1 cellular context compared by ENCODE assay signal in genomic region chr4:76199664-76200211, GRCh38.
TF ChIP-seq lines count a peak whose summit lies in the region.

No MANE protein-coding gene starts in this region.

TF ChIP-seq in H1, 55 proteins besides CTCF, POLR2A, EP300 and RAD21:
- no peak for TF ChIP-seq SRF (IDR thresholded peaks at IDR 0.05; ENCODE audit: low read depth, low read length)
- no peak for TF ChIP-seq TAF1 (IDR thresholded peaks at IDR 0.05; ENCODE audit: low read depth, low read length)
- no peak for TF ChIP-seq E2F6 (IDR thresholded peaks at IDR 0.05)
- TF ChIP-seq ATF2 (IDR thresholded peaks at IDR 0.05; ENCODE audit: low read length): no peak
- TF ChIP-seq USF2 (IDR thresholded peaks at IDR 0.05; ENCODE audit: low read length): no peak
- TF ChIP-seq SUZ12 (IDR thresholded peaks at IDR 0.05; ENCODE audit: low read length): no peak
- TF ChIP-seq KDM1A (IDR thresholded peaks at IDR 0.05; ENCODE audit: borderline replicate concordance, low read length): no peak
- TF ChIP-seq CBX8 (IDR thresholded peaks at IDR 0.05; ENCODE audit: borderline replicate concordance, low read depth, low read length): no peak
- no peak for TF ChIP-seq JUN (IDR thresholded peaks at IDR 0.05; ENCODE audit: low read depth, low read length)
- TF ChIP-seq SIX5 (IDR thresholded peaks at IDR 0.05; ENCODE audit: low read depth, low read length): no peak
- TF ChIP-seq SAP30 (IDR thresholded peaks at IDR 0.05; ENCODE audit: insufficient read depth, insufficient replicate concordance, low read length): no peak
- no peak for TF ChIP-seq BACH1 (IDR thresholded peaks at IDR 0.05; ENCODE audit: low read length)
- no peak for TF ChIP-seq RNF2 (IDR thresholded peaks at IDR 0.05; ENCODE audit: borderline replicate concordance, low read depth, low read length, missing control alignments, poor library complexity, severe bottlenecking)
- no peak for TF ChIP-seq CHD1 (IDR thresholded peaks at IDR 0.05; ENCODE audit: low read depth, low read length)
- TF ChIP-seq CHD7 (IDR thresholded peaks at IDR 0.05; ENCODE audit: insufficient replicate concordance, low read length): no peak
- TF ChIP-seq RXRA (IDR thresholded peaks at IDR 0.05; ENCODE audit: insufficient read depth, low read depth, low read length): no peak
- TF ChIP-seq YY1 (IDR thresholded peaks at IDR 0.05; ENCODE audit: low read depth, low read length): no peak
- no peak for TF ChIP-seq TBP (IDR thresholded peaks at IDR 0.05; ENCODE audit: low read depth, low read length)
- no peak for TF ChIP-seq BCL11A (IDR thresholded peaks at IDR 0.05; ENCODE audit: low read depth in 2 of 2, low read length in 2 of 2)
- no peak for TF ChIP-seq POLR2AphosphoS5 (IDR thresholded peaks at IDR 0.05; ENCODE audit: low read depth, low read length)
